In genomic region chr3:71579934-71580318, GRCh38 we compare ENCODE assay signal across 1 cellular context.
TF ChIP-seq lines count a peak whose summit lies in the region.

No MANE protein-coding gene starts in this region.

TF ChIP-seq in GM23338, 12 proteins besides CTCF, POLR2A, EP300 and RAD21 (continued from another document):
- no peak for TF ChIP-seq JUNB (IDR thresholded peaks at IDR 0.05; ENCODE audit: unreplicated experiment)
- TF ChIP-seq STAT1 (IDR thresholded peaks at IDR 0.05; ENCODE audit: unreplicated experiment) = no peak
- no peak for TF ChIP-seq ETS1 (IDR thresholded peaks at IDR 0.05)
